13 cellular contexts compared by ENCODE assay signal in the genomic region with DNA sequence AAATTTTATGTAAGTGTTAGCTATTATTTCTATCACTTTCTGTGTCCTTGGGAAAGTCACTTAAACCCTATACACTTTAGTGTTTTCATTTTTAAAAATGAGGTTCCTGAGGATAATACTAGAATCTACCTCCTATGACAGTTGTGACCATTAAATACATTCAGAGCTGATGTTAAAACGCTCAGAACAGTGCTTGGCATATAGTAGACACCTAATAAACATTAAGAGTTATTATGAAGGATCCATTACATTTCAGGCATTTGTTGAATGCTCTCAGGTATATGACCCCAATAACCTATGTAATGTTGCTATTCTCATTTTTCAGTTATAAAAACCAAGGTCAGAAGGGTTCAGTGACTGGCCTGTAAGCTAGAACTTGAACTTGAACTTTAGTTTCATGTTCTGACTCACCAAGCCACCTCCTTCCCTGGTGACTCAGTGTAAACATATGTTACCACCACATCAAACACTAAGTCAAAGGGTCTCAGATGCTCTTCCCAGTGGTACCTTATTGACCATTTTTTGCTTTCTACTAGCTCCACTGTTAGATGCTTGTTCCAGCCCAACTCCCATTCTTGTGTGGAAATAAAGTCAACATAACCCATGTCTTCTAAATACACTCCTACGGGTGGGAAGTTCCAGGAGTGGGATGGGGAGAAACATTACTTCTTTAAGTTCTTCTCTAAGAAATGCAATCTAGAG. TPM values are rescaled to one million over a fixed set of nuclear protein-coding genes. Genes with fewer than 3 reads are reported as not detected.
A peak's percentile ranks its signal among the peaks of the same experiment; 100 is the strongest.
DNase-seq lines count a peak whose midpoint lies in the region; ATAC-seq, FAIRE-seq and TF ChIP-seq lines count a peak whose summit lies in the region.
"Had no signal": no experiment of that assay in that cellular context is flagged by ENCODE, and none has a peak within 500 bp of the region (broad histone marks: within the 10 kb centered on the region; RNA-seq: fewer than 3 reads in every experiment).

No MANE protein-coding gene starts in this region.

- DNase-seq in GM10266 (ENCODE audit: extremely low spot score), result peak; percentile 31
- DNase-seq in RWPE2 (ENCODE audit: low spot score), result no peak
- no peak for DNase-seq in keratinocyte (ENCODE audit: low read depth, low spot score)
- DNase-seq in COR-L47 (lab: John Stamatoyannopoulos, UW), result no peak
- DNase-seq in SHP77 treated with DMSO at 0.1 percent for 48 hours (lab: John Stamatoyannopoulos, UW), result no peak
- DNase-seq in frontal cortex (ENCODE audit: low spot score in 2 of 2), result no peak
- DNase-seq in stimulated activated CD8-positive, alpha-beta memory T cell treated with anti-CD3 and anti-CD28 coated beads, Interleukin-4, amount 100 ng/mL, for 48 hours, result no peak
- DNase-seq: GDM1, H7, NCI-H2081, right cardiac atrium had no signal

- TF ChIP-seq CTCF in GM10266 (IDR thresholded peaks at IDR 0.05; ENCODE audit: control insufficient read depth, insufficient read depth, low read depth, missing control alignments) (no peak), RWPE2 (IDR thresholded peaks at IDR 0.05; ENCODE audit: poor library complexity, severe bottlenecking) (no peak), keratinocyte (optimal IDR thresholded peaks at IDR 0.05 in 1 of 3, IDR thresholded peaks at IDR 0.05 in 1 of 3, conservative IDR thresholded peaks at IDR 0.05 in 1 of 3; ENCODE audit: extremely low read depth in 1 of 3, insufficient read depth in 2 of 3, low read length in 3 of 3) (no peak)

- no peak overlapping the region for H3K4me2 ChIP-seq in keratinocyte (ENCODE audit: control insufficient read depth, extremely low read depth, insufficient read depth, low read depth, low read length)

- H3K9ac ChIP-seq in keratinocyte (ENCODE audit: control insufficient read depth, extremely low read depth, insufficient read depth, low read length), result no peak overlapping the region

- no peaks in the 10 kb centered on the region for H3K27me3 ChIP-seq in RWPE2 (ENCODE audit: insufficient read depth, poor library complexity, severe bottlenecking)
- no peaks in the 10 kb centered on the region for H3K27me3 ChIP-seq in keratinocyte (ENCODE audit: control insufficient read depth, extremely low read depth, insufficient read depth, low read length)

- H3K9me3 ChIP-seq in RWPE2 (ENCODE audit: severe bottlenecking) (no peaks in the 10 kb centered on the region), keratinocyte (ENCODE audit: control insufficient read depth, low read depth, low read length) (no peaks in the 10 kb centered on the region)

- no peak overlapping the region for H2AFZ ChIP-seq in keratinocyte (ENCODE audit: control insufficient read depth, low read length)

- no peaks in the 10 kb centered on the region for H4K20me1 ChIP-seq in keratinocyte (ENCODE audit: control insufficient read depth, extremely low read depth, insufficient read depth, low read length)

- H3K79me2 ChIP-seq in keratinocyte (ENCODE audit: control insufficient read depth, insufficient read depth, low read length), result no peaks in the 10 kb centered on the region

- H3K4me1 ChIP-seq in RWPE2 (ENCODE audit: insufficient read depth, poor library complexity, severe bottlenecking), result peaks cover 7% of the 10 kb centered on the region
- peaks cover 16% of the 10 kb centered on the region for H3K4me1 ChIP-seq in keratinocyte (ENCODE audit: control insufficient read depth, extremely low read depth, insufficient read depth, low read length)

- ATAC-seq in HG02678 (IDR thresholded peaks at IDR 0.05; ENCODE audit: unreplicated experiment), result peak; percentile 64
- peak; percentile 91 for ATAC-seq in RWPE2 (ENCODE audit: low read depth)
- ATAC-seq: right cardiac atrium had no signal

- H3K9me1 ChIP-seq in keratinocyte (ENCODE audit: control insufficient read depth, extremely low read depth, insufficient read depth, low read length), result no peaks in the 10 kb centered on the region

- FAIRE-seq in keratinocyte (lab: Jason Lieb, UNC) (peak; percentile 96), frontal cortex (lab: Jason Lieb, UNC) (no peak)

- H3K4me3 ChIP-seq in RWPE2 (ENCODE audit: severe bottlenecking) (no peak overlapping the region), keratinocyte (ENCODE audit: control insufficient read depth in 2 of 3, extremely low read depth in 1 of 3, insufficient read depth in 2 of 3, low read depth in 1 of 3, low read length in 3 of 3) (no peak overlapping the region)

- H3K36me3 ChIP-seq in RWPE2 (ENCODE audit: low read depth) (no peaks in the 10 kb centered on the region), keratinocyte (ENCODE audit: control insufficient read depth in 2 of 2, extremely low read depth in 1 of 2, insufficient read depth in 2 of 2, low read length in 2 of 2) (no peaks in the 10 kb centered on the region)

- dilution Hi-C loops in keratinocyte (cut with MboI; ENCODE audit: extremely low pct_ligation_motif_present, low sequenced_read_pairs), result no loop called here

- no peak overlapping the region for H3K27ac ChIP-seq in RWPE2 (ENCODE audit: poor library complexity, severe bottlenecking)
- H3K27ac ChIP-seq in keratinocyte (ENCODE audit: control insufficient read depth, insufficient read depth, low read length), result no peak overlapping the region

RNA-seq across cellular contexts. Expression of a gene that starts 47.6 kb away (rescaled TPM):
- 2.9 to 6.9 TPM (median 3.1 TPM) in 3 replicates for polyA plus RNA-seq in keratinocyte
- polyA plus RNA-seq in keratinocyte (2011; ENCODE audit: low read depth), result 6.3 TPM
- 3.0 and 3.6 TPM in 2 replicates for polyA plus RNA-seq in keratinocyte (2011; cell fraction: cytosol; rRNA removed)
- 5.1 and 5.3 TPM in 2 replicates for polyA plus RNA-seq in keratinocyte (2011; cell fraction: nucleus; rRNA removed)
- 2.1 and 7.2 TPM in 2 replicates for polyA plus RNA-seq in keratinocyte (2012; ENCODE audit: low replicate concordance)
- polyA minus RNA-seq in keratinocyte, result 3.5 to 6.3 TPM (median 4.9 TPM) in 3 replicates
- polyA minus RNA-seq in keratinocyte (2011; cell fraction: cytosol; rRNA and poly(A)+ RNA removed), result not detected
- 2.1 and 6.1 TPM in 2 replicates for polyA minus RNA-seq in keratinocyte (2011; cell fraction: nucleus; rRNA and poly(A)+ RNA removed)
- total RNA-seq in frontal cortex, result under 0.01 TPM
- total RNA-seq: cardiac septum, H7, right cardiac atrium had no signal
- polyA plus RNA-seq: right cardiac atrium had no signal
